8 cellular contexts compared by ENCODE assay signal in genomic region chr3:152385761-152386160, GRCh38.
A peak's percentile ranks its signal among the peaks of the same experiment; 100 is the strongest.
DNase-seq lines count a peak whose midpoint lies in the region; ATAC-seq and TF ChIP-seq lines count a peak whose summit lies in the region.

No MANE protein-coding gene starts in this region.

- H3K4me3 Mint-ChIP-seq in T-helper 17 cell (no peak overlapping the region), endodermal cell (no peak overlapping the region)

- peaks cover 3% of the 10 kb centered on the region for H3K36me3 Mint-ChIP-seq in T-helper 17 cell (ENCODE audit: low read depth)
- H3K36me3 Mint-ChIP-seq in endodermal cell (ENCODE audit: low read depth), result no peaks in the 10 kb centered on the region

- H3K4me1 ChIP-seq in gastroesophageal sphincter (peaks cover 31 to 97% (median 53%) of the 10 kb centered on the region in 3 donors), skeletal muscle satellite cell (ENCODE audit: control insufficient read depth, insufficient read depth, low read length) (peaks cover 77% of the 10 kb centered on the region), endodermal cell (ENCODE audit: control insufficient read depth, insufficient read depth, low read length) (peaks cover 2% of the 10 kb centered on the region)

- no peak for TF ChIP-seq EP300 in gastroesophageal sphincter (IDR thresholded peaks at IDR 0.05)

- H3K4me2 ChIP-seq in skeletal muscle satellite cell (ENCODE audit: low read length), result peak overlapping the region; percentile 63

- 21 to 25% methylated on average over 1 of the region's 1 CpG for WGBS in gastroesophageal sphincter (ENCODE audit: low coverage in 1 of 2), 2 donors
- 80 to 95% methylated on average over 1 of the region's 1 CpG for WGBS in endodermal cell (ENCODE audit: insufficient coverage in 1 of 2, insufficient read length in 1 of 2), 2 experiments

- H3K36me3 ChIP-seq in gastroesophageal sphincter (no peaks in the 10 kb centered on the region), skeletal muscle satellite cell (ENCODE audit: insufficient read depth, low read length) (peaks cover 5% of the 10 kb centered on the region), endodermal cell (ENCODE audit: control insufficient read depth, insufficient read depth, low read length) (no peaks in the 10 kb centered on the region)

- H3K4me1 Mint-ChIP-seq in T-helper 17 cell (peaks cover 28% of the 10 kb centered on the region), endodermal cell (peaks cover 3% of the 10 kb centered on the region)

- DNase-seq in GM03348 (ENCODE audit: low spot score) (peak; percentile 47), T-helper 17 cell (no peak), NCI-H1436 (lab: John Stamatoyannopoulos, UW) (no peak), endodermal cell (no peak), midbrain (lab: John Stamatoyannopoulos, UW) (no peak)

- H3K4me3 ChIP-seq in gastroesophageal sphincter (no peak overlapping the region), skeletal muscle satellite cell (ENCODE audit: low read length) (peak overlapping the region; percentile 32), endodermal cell (ENCODE audit: low read length) (no peak overlapping the region)

- no peak for TF ChIP-seq POLR2A in gastroesophageal sphincter (IDR thresholded peaks at IDR 0.05)

- H3K27me3 ChIP-seq in gastroesophageal sphincter (no peaks in the 10 kb centered on the region), skeletal muscle satellite cell (ENCODE audit: control insufficient read depth, insufficient read depth, low read length) (no peaks in the 10 kb centered on the region), endodermal cell (ENCODE audit: control insufficient read depth, insufficient read depth, low read length, poor library complexity, severe bottlenecking) (no peaks in the 10 kb centered on the region)

- no peak for TF ChIP-seq CTCF in gastroesophageal sphincter (IDR thresholded peaks at IDR 0.05)
- TF ChIP-seq CTCF in endodermal cell (conservative IDR thresholded peaks at IDR 0.05), result no peak

- ATAC-seq in T-helper 17 cell (no peak), gastroesophageal sphincter (peak; percentile 50), GM18520 (IDR thresholded peaks at IDR 0.05; ENCODE audit: unreplicated experiment) (no peak)

- no peaks in the 10 kb centered on the region for H3K9me3 Mint-ChIP-seq in endodermal cell

- H3K27ac ChIP-seq in gastroesophageal sphincter (peak overlapping the region; percentile 76 to 82 (median 80)), endodermal cell (ENCODE audit: low read depth, low read length) (no peak overlapping the region)

- H3K27me3 Mint-ChIP-seq in T-helper 17 cell, result no peaks in the 10 kb centered on the region
- no peaks in the 10 kb centered on the region for H3K27me3 Mint-ChIP-seq in endodermal cell (ENCODE audit: insufficient read depth)

- peak overlapping the region; percentile 81 for H3K9ac ChIP-seq in skeletal muscle satellite cell (ENCODE audit: low read depth, low read length)
- no peak overlapping the region for H3K9ac ChIP-seq in endodermal cell (ENCODE audit: extremely low read depth, low read length, poor library complexity, severe bottlenecking)

- no peaks in the 10 kb centered on the region for H3K9me3 ChIP-seq in T-helper 17 cell (ENCODE audit: control insufficient read depth, low read length, poor library complexity, severe bottlenecking)
- H3K9me3 ChIP-seq in gastroesophageal sphincter, result no peaks in the 10 kb centered on the region
- H3K9me3 ChIP-seq in skeletal muscle satellite cell (replicated peaks; ENCODE audit: low read length), result no peaks in the 10 kb centered on the region
- no peaks in the 10 kb centered on the region for H3K9me3 ChIP-seq in endodermal cell (ENCODE audit: control insufficient read depth, low read length)

- H3K27ac Mint-ChIP-seq in T-helper 17 cell (peak overlapping the region; percentile 91), endodermal cell (no peak overlapping the region)
